ENCODE assay signal across 27 cellular contexts in genomic region chr10:57815926-57816325, GRCh38.
"Had no signal": no experiment of that assay in that cellular context is flagged by ENCODE, and none has a peak within 500 bp of the region (broad histone marks: within the 10 kb centered on the region; RNA-seq: fewer than 3 reads in every experiment).

No MANE protein-coding gene starts in this region.

- H3K36me3 ChIP-seq: esophagus muscularis mucosa, heart right ventricle, left lung, neural progenitor cell, suprapubic skin, transverse colon had no signal

- H3K4me2 ChIP-seq: neural progenitor cell, smooth muscle cell had no signal

- H3K79me2 ChIP-seq: parathyroid adenoma had no signal

- H3K36me3 Mint-ChIP-seq: naive thymus-derived CD4-positive, alpha-beta T cell; neural progenitor cell had no signal

- H3K4me1 Mint-ChIP-seq: endodermal cell; nephron; neural progenitor cell; stimulated activated naive CD8-positive, alpha-beta T cell treated with anti-CD3 and anti-CD28 coated beads, Interleukin-15, amount 100 ng/mL, for 72 hours had no signal

- ATAC-seq: heart right ventricle; left cardiac atrium; left lung; naive thymus-derived CD4-positive, alpha-beta T cell; sciatic nerve; stimulated activated naive CD8-positive, alpha-beta T cell treated with anti-CD3 and anti-CD28 coated beads, Interleukin-15, amount 100 ng/mL, for 72 hours had no signal

- H3K27me3 Mint-ChIP-seq: naive thymus-derived CD4-positive, alpha-beta T cell; progenitor cell of endocrine pancreas; stimulated activated naive CD8-positive, alpha-beta T cell treated with anti-CD3 and anti-CD28 coated beads, Interleukin-15, amount 100 ng/mL, for 72 hours had no signal

- H3K4me3 Mint-ChIP-seq: endodermal cell; naive thymus-derived CD4-positive, alpha-beta T cell; nephron; neural progenitor cell; stimulated activated naive CD8-positive, alpha-beta T cell treated with anti-CD3 and anti-CD28 coated beads, Interleukin-15, amount 100 ng/mL, for 72 hours had no signal

- H3K4me1 ChIP-seq: esophagus muscularis mucosa, left lung, parathyroid adenoma, suprapubic skin, transverse colon had no signal

- H3K27ac ChIP-seq: dorsolateral prefrontal cortex, esophagus muscularis mucosa, heart right ventricle, left lung, neural progenitor cell, parathyroid adenoma, suprapubic skin, transverse colon had no signal

- H3K9ac ChIP-seq: neural progenitor cell, parathyroid adenoma had no signal

- H3K27me3 ChIP-seq: dorsolateral prefrontal cortex, esophagus muscularis mucosa, heart right ventricle, left lung, neural progenitor cell, suprapubic skin, transverse colon had no signal

- H2AFZ ChIP-seq: neural progenitor cell, parathyroid adenoma had no signal

- H3K4me3 ChIP-seq: dorsolateral prefrontal cortex, esophagus muscularis mucosa, heart right ventricle, left lung, neural progenitor cell, smooth muscle cell, suprapubic skin, transverse colon had no signal

- H3K9me3 Mint-ChIP-seq: endodermal cell, nephron, neural progenitor cell had no signal

- H3K9me3 ChIP-seq: esophagus muscularis mucosa, suprapubic skin, transverse colon had no signal

- DNase-seq: dorsolateral prefrontal cortex; effector CD8-positive, alpha-beta T cell; endodermal cell; foreskin melanocyte; glutamatergic neuron; heart right ventricle; hippocampal formation; left cardiac atrium; mesendoderm; midbrain; naive thymus-derived CD4-positive, alpha-beta T cell; stimulated activated CD4-positive, alpha-beta T cell treated with anti-CD3 and anti-CD28 coated beads, Interleukin-12 subunit alpha, Interleukin-12 subunit beta, amount 100 ng/mL, for 4 hours; stimulated activated CD4-positive, alpha-beta T cell treated with anti-CD3 and anti-CD28 coated beads, Interleukin-1b, Interleukin-23, amount 100 ng/mL, for 48 hours; stimulated activated CD4-positive, alpha-beta T cell treated with anti-CD3 and anti-CD28 coated beads, Interleukin-4, amount 100 ng/mL, for 1 hour; stimulated activated CD8-positive, alpha-beta memory T cell treated with anti-CD3 and anti-CD28 coated beads, Interleukin-4, amount 100 ng/mL, for 48 hours; stimulated activated naive CD4-positive, alpha-beta T cell; stimulated activated naive CD8-positive, alpha-beta T cell treated with anti-CD3 and anti-CD28 coated beads, Interleukin-15, amount 100 ng/mL, for 72 hours; transverse colon had no signal
